In the genomic region with DNA sequence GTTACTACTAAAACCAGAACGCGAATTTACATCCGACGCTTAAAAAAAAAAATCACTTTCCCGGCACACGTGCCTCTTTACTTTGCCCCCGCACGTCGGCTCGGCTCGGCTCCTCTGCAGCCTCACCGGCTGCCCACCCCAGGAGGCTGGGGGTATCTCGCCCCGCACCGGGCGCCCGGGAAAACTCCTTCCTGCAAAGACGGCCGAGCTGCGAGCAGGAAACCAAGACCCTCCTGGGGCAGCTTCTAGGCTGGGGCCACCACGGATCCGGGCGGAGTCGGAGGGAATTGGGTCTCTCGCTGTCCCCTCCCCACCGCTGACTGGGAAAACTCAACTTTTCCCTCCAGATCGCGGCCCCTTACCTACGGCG, we compare ENCODE assay signal across 1 cellular context.
TF ChIP-seq lines count a peak whose summit lies in the region.

No MANE protein-coding gene starts in this region.

TF ChIP-seq in H1, 55 proteins besides CTCF, POLR2A, EP300 and RAD21:
- no peak for TF ChIP-seq SRF (IDR thresholded peaks at IDR 0.05; ENCODE audit: low read depth, low read length)
- TF ChIP-seq, protein P1, sequence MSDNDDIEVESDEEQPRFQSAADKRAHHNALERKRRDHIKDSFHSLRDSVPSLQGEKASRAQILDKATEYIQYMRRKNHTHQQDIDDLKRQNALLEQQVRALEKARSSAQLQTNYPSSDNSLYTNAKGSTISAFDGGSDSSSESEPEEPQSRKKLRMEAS (IDR thresholded peaks at IDR 0.05), result peak; percentile 24; the same call in 1 of the 2 replicates
- 0 out of 2 replicates have a peak, but pooled peaks have one; percentile 30 for TF ChIP-seq TBP (IDR thresholded peaks at IDR 0.05; ENCODE audit: low read depth, low read length)
- peak; percentile 15; the same call in 1 of the 2 replicates for TF ChIP-seq POLR2AphosphoS5 (IDR thresholded peaks at IDR 0.05; ENCODE audit: low read depth, low read length)
- TF ChIP-seq HDAC6 (IDR thresholded peaks at IDR 0.05; ENCODE audit: low read depth, low read length), result no peak
- TF ChIP-seq EZH2 (IDR thresholded peaks at IDR 0.05; ENCODE audit: low read depth, low read length, severe bottlenecking), result no peak
- no peak for TF ChIP-seq TCF12 (IDR thresholded peaks at IDR 0.05; ENCODE audit: low read depth, low read length)
- no peak for TF ChIP-seq GABPA (IDR thresholded peaks at IDR 0.05; ENCODE audit: borderline replicate concordance, insufficient read depth, low read length)
- TF ChIP-seq CHD2 (IDR thresholded peaks at IDR 0.05; ENCODE audit: low read length), result no peak
